Comparison of ENCODE assay signal across 8 cellular contexts in genomic region chr10:93376372-93377296, GRCh38.
DNase-seq lines count a peak whose midpoint lies in the region; ATAC-seq and FAIRE-seq lines count a peak whose summit lies in the region.

No MANE protein-coding gene starts in this region.

- no peaks in the 10 kb centered on the region for H3K9me3 ChIP-seq in naive thymus-derived CD4-positive, alpha-beta T cell (ENCODE audit: control insufficient read depth in 2 of 3, low read length in 3 of 3)

- no peak overlapping the region for H3K4me3 Mint-ChIP-seq in naive thymus-derived CD4-positive, alpha-beta T cell

- H3K9me3 Mint-ChIP-seq in naive thymus-derived CD4-positive, alpha-beta T cell = peaks cover 0 to 1% (median 0%) of the 10 kb centered on the region in 11 donors

- CTCF ChIA-PET in naive thymus-derived CD4-positive, alpha-beta T cell (lab: Charles Lee) = interaction anchor here (0.6 to 11.1 kb wide), 28 partner anchors 8 to 1356 kb away, joined by 3 to 309 read pairs (median 5); partner anchors contain the start of gene MYOF

- FAIRE-seq in urothelium cell line (lab: Jason Lieb, UNC) = no peak

- intact Hi-C loops in naive thymus-derived CD4-positive, alpha-beta T cell (cut with micrococcal nuclease) = loop anchor here (1.0 to 10.0 kb wide), 6 partner anchors 36 to 328 kb away; partner anchors contain the start of genes MYOF (in 2 of the 2) and FRA10AC1 (in 1 of the 2)

- H3K27ac ChIP-seq in naive thymus-derived CD4-positive, alpha-beta T cell (ENCODE audit: low read depth, low read length) = no peak overlapping the region

- H3K36me3 ChIP-seq in naive thymus-derived CD4-positive, alpha-beta T cell (ENCODE audit: control insufficient read depth in 2 of 3, insufficient read depth in 3 of 3, low read length in 3 of 3) = no peaks in the 10 kb centered on the region

- H3K27ac Mint-ChIP-seq in naive thymus-derived CD4-positive, alpha-beta T cell = no peak overlapping the region

- H3K4me1 Mint-ChIP-seq in naive thymus-derived CD4-positive, alpha-beta T cell = peaks cover 0 to 23% (median 0%) of the 10 kb centered on the region in 7 donors

- H3K36me3 Mint-ChIP-seq in naive thymus-derived CD4-positive, alpha-beta T cell = peaks cover 0 to 6% (median 0%) of the 10 kb centered on the region in 5 donors

- DNase-seq in NCI-H524 (lab: John Stamatoyannopoulos, UW) = peak; percentile 13 to 45
- no peak for DNase-seq in NCI-H524 treated with DMSO at 0.1 percent for 48 hours (lab: John Stamatoyannopoulos, UW)
- DNase-seq in NCI-H69 (lab: John Stamatoyannopoulos, UW) = peak; percentile 69
- DNase-seq in activated T-cell treated with anti-CD3 and anti-CD28 coated beads for 4 hours = peak; percentile 14
- peak; percentile 95 for DNase-seq in fibroblast of peridontal ligament (ENCODE audit: extremely low read depth)
- peak in 8 of 9 donors; percentile 37 to 78 (median 68) for DNase-seq in naive thymus-derived CD4-positive, alpha-beta T cell
- peak; percentile 61 for DNase-seq in urothelium cell line (ENCODE audit: low spot score)

- POLR2A ChIA-PET in naive thymus-derived CD4-positive, alpha-beta T cell (lab: Charles Lee) = interaction anchor here (1.0 to 1.4 kb wide), 2 partner anchors 9 to 105 kb away, joined by 3 to 9 read pairs; partner anchors contain the start of gene MYOF

- ATAC-seq in HG02981 (IDR thresholded peaks at IDR 0.05; ENCODE audit: unreplicated experiment) = peak; percentile 65
- peak; percentile 89 for ATAC-seq in naive thymus-derived CD4-positive, alpha-beta T cell

- no peaks in the 10 kb centered on the region for H3K27me3 ChIP-seq in naive thymus-derived CD4-positive, alpha-beta T cell (ENCODE audit: control insufficient read depth in 2 of 2, insufficient read depth in 2 of 2, low read length in 2 of 2)

- H3K4me1 ChIP-seq in naive thymus-derived CD4-positive, alpha-beta T cell (ENCODE audit: control insufficient read depth in 2 of 2, insufficient read depth in 2 of 2, low read length in 2 of 2) = peaks cover 0 to 4% of the 10 kb centered on the region in 2 donors

- peaks cover 0 to 10% (median 3%) of the 10 kb centered on the region in 5 donors for H3K27me3 Mint-ChIP-seq in naive thymus-derived CD4-positive, alpha-beta T cell

- no peak overlapping the region for H3K4me3 ChIP-seq in naive thymus-derived CD4-positive, alpha-beta T cell (ENCODE audit: low read length)
